Comparison of ENCODE assay signal across 8 cellular contexts in genomic region chr19:48637948-48638830, GRCh38.
DNase-seq lines count a peak whose midpoint lies in the region; ATAC-seq and TF ChIP-seq lines count a peak whose summit lies in the region.

No MANE protein-coding gene starts in this region.

- peak overlapping the region; percentile 53; the same call in 1 of the 2 replicates for H2AFZ ChIP-seq in OCI-LY3 (ENCODE audit: low read depth, low read length)

- H3K27me3 ChIP-seq in OCI-LY3 (ENCODE audit: low read depth, low read length) (no peaks in the 10 kb centered on the region), mucosa of stomach (ENCODE audit: control insufficient read depth, insufficient read depth, low read length) (no peaks in the 10 kb centered on the region)

- H3K4me3 ChIP-seq in OCI-LY3 (ENCODE audit: low read length) (peak overlapping the region; percentile 77), mucosa of stomach (ENCODE audit: low read length) (peak overlapping the region; percentile 85)

- peak overlapping the region; percentile 94 for H3K27ac ChIP-seq in OCI-LY3 (ENCODE audit: low read length)

- H3K4me1 ChIP-seq in OCI-LY3 (ENCODE audit: low read length) (peaks cover 38% of the 10 kb centered on the region), mucosa of stomach (ENCODE audit: control insufficient read depth, insufficient read depth, low read length) (peaks cover 37% of the 10 kb centered on the region)

- H3K4me2 ChIP-seq in OCI-LY3 (ENCODE audit: low read length), result peak overlapping the region; percentile 85

- peak; percentile 6 for ATAC-seq in GM21367 (IDR thresholded peaks at IDR 0.05; ENCODE audit: unreplicated experiment)

- H3K27me3 Mint-ChIP-seq in activated T-cell treated with anti-CD3 and anti-CD28 coated beads, Interleukin-2, amount 50 U/mL, for 24 hours, result no peaks in the 10 kb centered on the region

- H3K9me3 ChIP-seq in OCI-LY3 (ENCODE audit: insufficient read depth, low read length), result no peaks in the 10 kb centered on the region
- no peaks in the 10 kb centered on the region for H3K9me3 ChIP-seq in mucosa of stomach (ENCODE audit: control insufficient read depth, low read length)

- no peaks in the 10 kb centered on the region for H4K20me1 ChIP-seq in OCI-LY3 (ENCODE audit: insufficient read depth, low read length)

- no peaks in the 10 kb centered on the region for H3K36me3 Mint-ChIP-seq in activated T-cell treated with anti-CD3 and anti-CD28 coated beads, Interleukin-2, amount 50 U/mL, for 24 hours (ENCODE audit: low read depth)

- H3K9ac ChIP-seq in OCI-LY3 (ENCODE audit: low read length) (peak overlapping the region; percentile 92), mucosa of stomach (ENCODE audit: low read length) (peak overlapping the region; percentile 92)

- no peaks in the 10 kb centered on the region for H3K36me3 ChIP-seq in OCI-LY3 (replicated peaks; ENCODE audit: low read depth, low read length)
- H3K36me3 ChIP-seq in mucosa of stomach (ENCODE audit: control insufficient read depth, insufficient read depth, low read length), result peaks cover under 1% of the 10 kb centered on the region

- TF ChIP-seq CTCF in OCI-LY3 (IDR thresholded peaks at IDR 0.05; ENCODE audit: low read depth, low read length), result peak; percentile 34

- DNase-seq in CMK (ENCODE audit: low read depth) (peak; percentile 99), HuH-7 (ENCODE audit: low spot score) (peak; percentile 82), erythroblast (lab: John Stamatoyannopoulos, UW) (peak; percentile 86 to 91)
- peak; percentile 82 for DNase-seq in activated T-cell treated with anti-CD3 and anti-CD28 coated beads, Interleukin-2, amount 50 U/mL, for 24 hours
- peak; percentile 84 to 95 (median 88) for DNase-seq in stimulated activated naive CD4-positive, alpha-beta T cell (lab: John Stamatoyannopoulos, UW)

- H3K27ac Mint-ChIP-seq in activated T-cell treated with anti-CD3 and anti-CD28 coated beads, Interleukin-2, amount 50 U/mL, for 24 hours, result peak overlapping the region; percentile 98

- peaks cover 16% of the 10 kb centered on the region for H3K79me2 ChIP-seq in OCI-LY3 (ENCODE audit: low read length)

- H3K4me3 Mint-ChIP-seq in activated T-cell treated with anti-CD3 and anti-CD28 coated beads, Interleukin-2, amount 50 U/mL, for 24 hours, result peak overlapping the region; percentile 82

- no peak for TF ChIP-seq POLR2A in erythroblast (IDR thresholded peaks at IDR 0.05; ENCODE audit: low read length)

- H3K4me1 Mint-ChIP-seq in activated T-cell treated with anti-CD3 and anti-CD28 coated beads, Interleukin-2, amount 50 U/mL, for 24 hours (ENCODE audit: low read depth), result peaks cover 57% of the 10 kb centered on the region

- H3K9me3 Mint-ChIP-seq in activated T-cell treated with anti-CD3 and anti-CD28 coated beads, Interleukin-2, amount 50 U/mL, for 24 hours, result no peaks in the 10 kb centered on the region

Comparison
In these comparisons a context has a peak if more than half of its experiments do, and no peak if none do; other contexts are left out.
1. Peak in every context shown above with its lines: DNase-seq, ATAC-seq, H3K4me3 ChIP-seq and H3K27ac ChIP-seq.